In genomic region chr18:55420977-55421611, GRCh38 we compare ENCODE assay signal across 10 cellular contexts.
DNase-seq lines count a peak whose midpoint lies in the region; ATAC-seq, FAIRE-seq and TF ChIP-seq lines count a peak whose summit lies in the region.
"Had no signal": no experiment of that assay in that cellular context is flagged by ENCODE, and none has a peak within 500 bp of the region (broad histone marks: within the 10 kb centered on the region; RNA-seq: fewer than 3 reads in every experiment).

No MANE protein-coding gene starts in this region.

- H3K4me1 ChIP-seq in skeletal muscle satellite cell (ENCODE audit: control insufficient read depth, insufficient read depth, low read length) (peaks cover 24% of the 10 kb centered on the region), PC-3 (ENCODE audit: insufficient read depth, low read length) (no peaks in the 10 kb centered on the region)

- H3K4me2 ChIP-seq in skeletal muscle satellite cell (ENCODE audit: low read length) (peak overlapping the region; percentile 87), PC-3 (ENCODE audit: low read length) (no peak overlapping the region)

- H3K4me3 ChIP-seq in SK-N-MC (peak overlapping the region; percentile 78), skeletal muscle satellite cell (ENCODE audit: low read length) (peak overlapping the region; percentile 70), PC-3 (ENCODE audit: low read length) (no peak overlapping the region)

- DNase-seq in GM12891 (ENCODE audit: insufficient read length, low spot score) (no peak), SK-N-MC (ENCODE audit: low read depth, low spot score) (no peak), glutamatergic neuron (no peak), GM10248 (ENCODE audit: extremely low spot score) (no peak), PC-3 (no peak), RWPE1 (ENCODE audit: low spot score) (no peak)
- DNase-seq in stimulated activated CD4-positive, alpha-beta T cell treated with anti-CD3 and anti-CD28 coated beads, Interleukin-4, amount 100 ng/mL, for 4 hours, result no peak
- DNase-seq: trophoblast cell had no signal

- ATAC-seq in PC-3, result no peak

- no peaks in the 10 kb centered on the region for H3K36me3 Mint-ChIP-seq in glutamatergic neuron (ENCODE audit: unreplicated experiment)

- no TSS peak for BruUV-seq in PC-3 (replicated peaks; lab: Mats Ljungman, UMichigan)

- H3K9ac ChIP-seq in SK-N-MC (ENCODE audit: insufficient read length), result peak overlapping the region; percentile 76
- peak overlapping the region; percentile 66 for H3K9ac ChIP-seq in skeletal muscle satellite cell (ENCODE audit: low read depth, low read length)
- H3K9ac ChIP-seq in PC-3 (ENCODE audit: low read length), result no peak overlapping the region

- POLR2A ChIA-PET in GM10248 (lab: Yijun Ruan, JAX), result no interaction called here
- POLR2A ChIA-PET in PC-3 (lab: Charles Lee; ENCODE audit: unreplicated experiment), result no interaction called here
- POLR2A ChIA-PET in RWPE1 (lab: Yijun Ruan, JAX; ENCODE audit: low non-redundant PET), result no interaction called here

- peaks cover 13% of the 10 kb centered on the region for H3K27me3 Mint-ChIP-seq in glutamatergic neuron (ENCODE audit: unreplicated experiment)

- intact Hi-C loops in PC-3 (cut with micrococcal nuclease), result no loop called here

- peak overlapping the region; percentile 70 for H3K27ac Mint-ChIP-seq in glutamatergic neuron (ENCODE audit: unreplicated experiment)
- H3K27ac Mint-ChIP-seq: T-helper 2 cell treated with Interferon-gamma antibody and Interleukin-4, amounts not matched to agents 5 μg/mL and 100 μg/mL, for 36 hours had no signal

- no peak overlapping the region for H2AFZ ChIP-seq in PC-3 (ENCODE audit: low read length)

- TF ChIP-seq POLR2A in GM12891 (IDR thresholded peaks at IDR 0.05; ENCODE audit: low read depth, low read length), result no peak

- H3K27ac ChIP-seq in SK-N-MC, result peak overlapping the region; percentile 96
- H3K27ac ChIP-seq in PC-3 (ENCODE audit: low read length), result no peak overlapping the region
- no peak overlapping the region for H3K27ac ChIP-seq in RWPE1

- TF ChIP-seq CTCF in glutamatergic neuron (IDR thresholded peaks at IDR 0.05; ENCODE audit: partially characterized antibody, unreplicated experiment) (no peak), GM10248 (IDR thresholded peaks at IDR 0.05; ENCODE audit: control extremely low read depth, extremely low read depth, low read depth, missing control alignments) (no peak), PC-3 (conservative IDR thresholded peaks at IDR 0.05; ENCODE audit: low read depth, low read length) (no peak), RWPE1 (conservative IDR thresholded peaks at IDR 0.05; ENCODE audit: low read depth) (no peak)

- H3K36me3 ChIP-seq in SK-N-MC (ENCODE audit: insufficient read depth, low read length) (no peaks in the 10 kb centered on the region), skeletal muscle satellite cell (ENCODE audit: insufficient read depth, low read length) (no peaks in the 10 kb centered on the region), PC-3 (ENCODE audit: low read depth, low read length) (no peaks in the 10 kb centered on the region)

- H3K9me2 ChIP-seq in PC-3 (replicated peaks; ENCODE audit: low read length), result no peaks in the 10 kb centered on the region

- peak; percentile 81 for FAIRE-seq in GM12891 (lab: Jason Lieb, UNC)

- H3K9me3 ChIP-seq in SK-N-MC (ENCODE audit: low read depth, low read length) (no peaks in the 10 kb centered on the region), skeletal muscle satellite cell (replicated peaks; ENCODE audit: low read length) (no peaks in the 10 kb centered on the region), PC-3 (ENCODE audit: low read length) (no peaks in the 10 kb centered on the region)

- no peak overlapping the region for H3K4me3 Mint-ChIP-seq in glutamatergic neuron (ENCODE audit: unreplicated experiment)
- H3K4me3 Mint-ChIP-seq: T-helper 2 cell treated with Interferon-gamma antibody and Interleukin-4, amounts not matched to agents 5 μg/mL and 100 μg/mL, for 36 hours had no signal

- H3K27me3 ChIP-seq in skeletal muscle satellite cell (ENCODE audit: control insufficient read depth, insufficient read depth, low read length), result no peaks in the 10 kb centered on the region
- no peaks in the 10 kb centered on the region for H3K27me3 ChIP-seq in PC-3 (ENCODE audit: low read length)

- H3K79me2 ChIP-seq in PC-3 (ENCODE audit: low read length), result no peaks in the 10 kb centered on the region

- H3K4me1 Mint-ChIP-seq in glutamatergic neuron (ENCODE audit: low read depth, unreplicated experiment), result peaks cover 83% of the 10 kb centered on the region

- H4K20me1 ChIP-seq in PC-3 (ENCODE audit: low read length), result no peaks in the 10 kb centered on the region

- H3F3A ChIP-seq in PC-3 (ENCODE audit: low read length, unreplicated experiment), result no peaks in the 10 kb centered on the region

- CTCF ChIA-PET in GM10248 (lab: Yijun Ruan, JAX) (interaction anchor here (1.0 kb wide), 1 partner anchor 12 kb away, joined by 3 read pairs; no protein-coding TSS in a partner anchor), PC-3 (lab: Charles Lee) (interaction anchor here (0.7 kb wide), 1 partner anchor 424 kb away, joined by 5 read pairs; no protein-coding TSS in a partner anchor), RWPE1 (lab: Yijun Ruan, JAX) (no interaction called here)

- H3K9me3 Mint-ChIP-seq in glutamatergic neuron (ENCODE audit: unreplicated experiment), result peaks cover 14% of the 10 kb centered on the region
- H3K9me3 Mint-ChIP-seq: T-helper 2 cell treated with Interferon-gamma antibody and Interleukin-4, amounts not matched to agents 5 μg/mL and 100 μg/mL, for 36 hours had no signal

TF ChIP-seq in GM12891, 5 proteins besides CTCF, POLR2A, EP300 and RAD21:
- TF ChIP-seq SPI1 (IDR thresholded peaks at IDR 0.05; ENCODE audit: low read depth, low read length), result no peak
- TF ChIP-seq POU2F2 (IDR thresholded peaks at IDR 0.05; ENCODE audit: low read depth, low read length), result no peak
- no peak for TF ChIP-seq PAX5 (IDR thresholded peaks at IDR 0.05; ENCODE audit: insufficient read depth, low read length, severe bottlenecking)
- TF ChIP-seq TAF1 (IDR thresholded peaks at IDR 0.05; ENCODE audit: low read depth, low read length), result no peak
- TF ChIP-seq POLR2AphosphoS5 (IDR thresholded peaks at IDR 0.05; ENCODE audit: low read depth, low read length), result no peak
